ENCODE assay signal across 20 cellular contexts in the genomic region with DNA sequence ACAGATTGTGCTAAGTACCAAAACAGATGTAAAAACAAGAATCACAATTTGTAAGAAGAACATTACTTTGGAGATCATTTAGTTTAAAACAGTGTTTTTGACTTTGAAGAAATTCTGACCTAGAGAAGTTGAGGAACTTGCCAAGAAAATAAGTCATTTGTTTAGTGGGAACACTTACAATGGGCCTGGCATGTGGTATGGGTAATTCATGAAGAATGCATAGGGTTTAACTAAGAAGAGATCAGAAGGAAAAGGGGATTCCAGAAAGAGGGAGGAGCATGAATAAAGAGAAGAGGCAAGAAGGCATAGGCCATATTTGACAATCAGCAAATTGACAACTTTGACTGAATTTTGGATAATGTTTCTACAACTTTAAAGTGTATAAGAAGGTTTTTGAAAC. TPM values are rescaled to one million over a fixed set of nuclear protein-coding genes. Genes with fewer than 3 reads are reported as not detected.
A peak's percentile ranks its signal among the peaks of the same experiment; 100 is the strongest.
DNase-seq lines count a peak whose midpoint lies in the region; ATAC-seq and TF ChIP-seq lines count a peak whose summit lies in the region.
"Had no signal": no experiment of that assay in that cellular context is flagged by ENCODE, and none has a peak within 500 bp of the region (broad histone marks: within the 10 kb centered on the region; RNA-seq: fewer than 3 reads in every experiment).

No MANE protein-coding gene starts in this region.

- no peak overlapping the region for H3K9ac ChIP-seq in GM23248

- DNase-seq in GM23248, result peak; percentile 72
- DNase-seq in fibroblast of peridontal ligament (ENCODE audit: extremely low read depth), result peak; percentile 90
- DNase-seq in stromal cell of bone marrow (ENCODE audit: low read depth), result peak; percentile 40
- DNase-seq in SW 1271 (lab: John Stamatoyannopoulos, UW), result no peak
- DNase-seq in 8988T, result no peak
- DNase-seq: activated CD8-positive, alpha-beta T cell treated with anti-CD3 and anti-CD28 coated beads, Interleukin-2, amount 10 ng/mL, durations not matched to agents 7 days and 5 days; activated naive CD8-positive, alpha-beta T cell treated with anti-CD3 and anti-CD28 coated beads, Interleukin-2, amount 10 ng/mL, durations not matched to agents 7 days and 5 days; CD4-positive, CD25-positive, alpha-beta regulatory T cell; DMS53; glutamatergic neuron; immature natural killer cell; Karpas-422; naive thymus-derived CD8-positive, alpha-beta T cell; NCI-H146; NCI-H226; T-cell; tibial artery had no signal

- H3K4me1 ChIP-seq in GM23248 (ENCODE audit: insufficient read depth), result peaks cover 20% of the 10 kb centered on the region
- H3K4me1 ChIP-seq: tibial artery had no signal

- no peak overlapping the region for H2AFZ ChIP-seq in GM23248

- H3K27ac ChIP-seq in GM23248, result no peak overlapping the region
- H3K27ac ChIP-seq: tibial artery had no signal

- in situ Hi-C loops in GM23248 (cut with MboI), result no loop called here

- H3K79me2 ChIP-seq in GM23248 (ENCODE audit: insufficient read depth), result no peaks in the 10 kb centered on the region

- H3K9me3 ChIP-seq in GM23248 (ENCODE audit: low read depth), result no peaks in the 10 kb centered on the region
- H3K9me3 ChIP-seq: tibial artery had no signal

- no peaks in the 10 kb centered on the region for H3K36me3 ChIP-seq in GM23248 (ENCODE audit: low read depth)
- H3K36me3 ChIP-seq: tibial artery had no signal

- H3F3A ChIP-seq in GM23248 (ENCODE audit: insufficient read depth), result peaks cover 8% of the 10 kb centered on the region; the same call in 1 of the 2 replicates

- no peaks in the 10 kb centered on the region for H3K27me3 ChIP-seq in GM23248 (replicated peaks; ENCODE audit: insufficient read depth)
- H3K27me3 ChIP-seq: tibial artery had no signal

- no peak overlapping the region for H3K4me3 ChIP-seq in GM23248
- H3K4me3 ChIP-seq: lung, tibial artery had no signal

- no peaks in the 10 kb centered on the region for H3K9me2 ChIP-seq in GM23248 (ENCODE audit: insufficient read depth)

- no peaks in the 10 kb centered on the region for H4K20me1 ChIP-seq in GM23248 (ENCODE audit: insufficient read depth)

- H3K4me2 ChIP-seq in GM23248 (ENCODE audit: unreplicated experiment), result no peak overlapping the region

- ATAC-seq in SK-N-SH treated with all-trans-retinoic acid at 6 μM for 48 hours (peak; percentile 44; the same call in 2 of the 3 replicates), GM21360 (IDR thresholded peaks at IDR 0.05; ENCODE audit: unreplicated experiment) (no peak)
- ATAC-seq: activated CD8-positive, alpha-beta T cell treated with anti-CD3 and anti-CD28 coated beads, Interleukin-2, amount 10 ng/mL, durations not matched to agents 7 days and 5 days; naive thymus-derived CD8-positive, alpha-beta T cell; T-cell had no signal

TF ChIP-seq in SK-N-SH treated with all-trans-retinoic acid at 6 μM for 48 hours, 23 proteins besides CTCF, POLR2A, EP300 and RAD21:
- TF ChIP-seq CSDC2 (CRISPR knock-in tag; IDR thresholded peaks at IDR 0.05), result no peak
- no peak for TF ChIP-seq RARB (CRISPR knock-in tag; IDR thresholded peaks at IDR 0.05)
- no peak for TF ChIP-seq SNAI2 (CRISPR knock-in tag; IDR thresholded peaks at IDR 0.05)
- TF ChIP-seq TCF4 (CRISPR knock-in tag; IDR thresholded peaks at IDR 0.05; ENCODE audit: borderline replicate concordance), result no peak
- no peak for TF ChIP-seq OSR1 (CRISPR knock-in tag; IDR thresholded peaks at IDR 0.05)
- TF ChIP-seq ISL1 (CRISPR knock-in tag; IDR thresholded peaks at IDR 0.05), result no peak
- TF ChIP-seq ESRRG (CRISPR knock-in tag; IDR thresholded peaks at IDR 0.05), result no peak
- TF ChIP-seq, protein P1, sequence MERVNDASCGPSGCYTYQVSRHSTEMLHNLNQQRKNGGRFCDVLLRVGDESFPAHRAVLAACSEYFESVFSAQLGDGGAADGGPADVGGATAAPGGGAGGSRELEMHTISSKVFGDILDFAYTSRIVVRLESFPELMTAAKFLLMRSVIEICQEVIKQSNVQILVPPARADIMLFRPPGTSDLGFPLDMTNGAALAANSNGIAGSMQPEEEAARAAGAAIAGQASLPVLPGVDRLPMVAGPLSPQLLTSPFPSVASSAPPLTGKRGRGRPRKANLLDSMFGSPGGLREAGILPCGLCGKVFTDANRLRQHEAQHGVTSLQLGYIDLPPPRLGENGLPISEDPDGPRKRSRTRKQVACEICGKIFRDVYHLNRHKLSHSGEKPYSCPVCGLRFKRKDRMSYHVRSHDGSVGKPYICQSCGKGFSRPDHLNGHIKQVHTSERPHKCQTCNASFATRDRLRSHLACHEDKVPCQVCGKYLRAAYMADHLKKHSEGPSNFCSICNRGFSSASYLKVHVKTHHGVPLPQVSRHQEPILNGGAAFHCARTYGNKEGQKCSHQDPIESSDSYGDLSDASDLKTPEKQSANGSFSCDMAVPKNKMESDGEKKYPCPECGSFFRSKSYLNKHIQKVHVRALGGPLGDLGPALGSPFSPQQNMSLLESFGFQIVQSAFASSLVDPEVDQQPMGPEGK (CRISPR knock-in tag; IDR thresholded peaks at IDR 0.05; ENCODE audit: borderline replicate concordance), result no peak
- no peak for TF ChIP-seq ZFP30 (CRISPR knock-in tag; IDR thresholded peaks at IDR 0.05)
- TF ChIP-seq GLIS3 (CRISPR knock-in tag; IDR thresholded peaks at IDR 0.05), result no peak
- TF ChIP-seq, protein P2, sequence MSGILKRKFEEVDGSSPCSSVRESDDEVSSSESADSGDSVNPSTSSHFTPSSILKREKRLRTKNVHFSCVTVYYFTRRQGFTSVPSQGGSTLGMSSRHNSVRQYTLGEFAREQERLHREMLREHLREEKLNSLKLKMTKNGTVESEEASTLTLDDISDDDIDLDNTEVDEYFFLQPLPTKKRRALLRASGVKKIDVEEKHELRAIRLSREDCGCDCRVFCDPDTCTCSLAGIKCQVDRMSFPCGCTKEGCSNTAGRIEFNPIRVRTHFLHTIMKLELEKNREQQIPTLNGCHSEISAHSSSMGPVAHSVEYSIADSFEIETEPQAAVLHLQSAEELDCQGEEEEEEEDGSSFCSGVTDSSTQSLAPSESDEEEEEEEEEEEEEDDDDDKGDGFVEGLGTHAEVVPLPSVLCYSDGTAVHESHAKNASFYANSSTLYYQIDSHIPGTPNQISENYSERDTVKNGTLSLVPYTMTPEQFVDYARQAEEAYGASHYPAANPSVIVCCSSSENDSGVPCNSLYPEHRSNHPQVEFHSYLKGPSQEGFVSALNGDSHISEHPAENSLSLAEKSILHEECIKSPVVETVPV (CRISPR knock-in tag; IDR thresholded peaks at IDR 0.05), result no peak
- TF ChIP-seq BACH2 (CRISPR knock-in tag; IDR thresholded peaks at IDR 0.05; ENCODE audit: borderline replicate concordance), result no peak

RNA-seq across cellular contexts. Expression of a gene that starts 30.7 kb away (rescaled TPM):
- 30.5 and 36.7 TPM in 2 replicates for total RNA-seq in GM23248 (2014; rRNA removed; shearing (Covaris generic))
- polyA plus RNA-seq in GM23248 (2016; fragmentation: Nextera tagmentation; extraction: Ambion mirVana), result 41.6 and 42.0 TPM in 2 replicates

RNA-seq across cellular contexts. Expression of a gene that starts 38.9 kb away (rescaled TPM):
- not detected in 2 replicates for total RNA-seq in GM23248 (2014; rRNA removed; shearing (Covaris generic))
- polyA plus RNA-seq in GM23248 (2016; fragmentation: Nextera tagmentation; extraction: Ambion mirVana), result not detected in 2 replicates
- total RNA-seq: activated CD8-positive, alpha-beta T cell treated with anti-CD3 and anti-CD28 coated beads, Interleukin-2, amount 10 ng/mL, durations not matched to agents 7 days and 5 days had no signal
- polyA plus RNA-seq: CD4-positive, CD25-positive, alpha-beta regulatory T cell; immature natural killer cell had no signal

Comparison
In these comparisons a context has a peak if more than half of its experiments do, and no peak if none do; other contexts are left out.
1. DNase-seq: peak in GM23248 (single experiment), fibroblast of peridontal ligament (single experiment) and stromal cell of bone marrow (single experiment); none in SW 1271 (0 of 2) and 8988T (single experiment).